22 cellular contexts compared by ENCODE assay signal in the genomic region with DNA sequence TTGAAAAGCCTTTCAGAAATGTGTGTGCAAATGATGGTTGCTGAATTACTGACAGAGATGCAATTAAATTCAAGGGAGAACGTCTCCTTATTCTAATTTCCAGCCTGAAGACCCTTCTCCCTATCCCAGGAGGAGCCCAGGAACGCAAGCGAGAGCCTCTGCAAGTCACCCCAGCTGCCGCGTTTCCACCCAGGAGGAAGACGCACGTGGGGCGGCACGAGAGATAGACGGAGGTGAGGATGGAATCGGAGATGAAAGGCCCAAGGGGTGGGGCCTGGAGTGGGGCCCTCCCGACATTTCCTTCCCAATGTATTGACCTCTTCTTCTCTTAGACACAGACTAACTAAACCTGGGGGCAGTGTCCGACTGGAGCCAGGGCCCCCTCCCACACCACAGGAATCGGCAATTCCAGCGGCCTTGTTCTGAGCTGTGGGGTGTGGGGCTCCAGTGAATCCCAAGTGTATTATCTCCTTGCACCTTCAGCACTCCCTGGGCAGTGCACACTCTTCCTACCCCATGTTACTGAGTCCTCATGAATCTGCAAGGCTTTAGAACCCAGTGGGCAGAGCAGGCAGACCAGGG.
"Had no signal": no experiment of that assay in that cellular context is flagged by ENCODE, and none has a peak within 500 bp of the region (broad histone marks: within the 10 kb centered on the region; RNA-seq: fewer than 3 reads in every experiment).

No MANE protein-coding gene starts in this region.

- H3K4me1 ChIP-seq: adrenal gland had no signal

- H3K36me3 ChIP-seq: adrenal gland had no signal

- DNase-seq: activated CD4-positive, alpha-beta memory T cell treated with anti-CD3 and anti-CD28 coated beads for 36 hours; activated CD4-positive, alpha-beta T cell treated with anti-CD3 and anti-CD28 coated beads for 36 hours; activated CD4-positive, alpha-beta T cell treated with anti-CD3 and anti-CD28 coated beads, Interleukin-2, amount 10 ng/mL, durations not matched to agents 24 days and 14 days; activated CD4-positive, CD25-positive, alpha-beta regulatory T cell; activated CD4-positive, CD25-positive, alpha-beta regulatory T cell treated with anti-CD3 and anti-CD28 coated beads, Interleukin-2, amount 50 U/mL, for 72 hours; activated CD8-positive, alpha-beta memory T cell treated with anti-CD3 and anti-CD28 coated beads, Interleukin-2, amount 10 ng/mL, durations not matched to agents 7 days and 5 days; activated CD8-positive, alpha-beta memory T cell treated with anti-CD3 and anti-CD28 coated beads, Interleukin-2, amount 50 U/mL, for 4 hours; activated CD8-positive, alpha-beta T cell treated with anti-CD3 and anti-CD28 coated beads, Interleukin-2, amount 10 ng/mL, durations not matched to agents 7 days and 5 days; activated effector memory CD4-positive, alpha-beta T cell treated with anti-CD3 and anti-CD28 coated beads, Interleukin-2, amount 50 U/mL, for 16 hours; activated naive CD4-positive, alpha-beta T cell treated with anti-CD3 and anti-CD28 coated beads for 36 hours; activated naive CD8-positive, alpha-beta T cell treated with anti-CD3 and anti-CD28 coated beads for 36 hours; activated naive CD8-positive, alpha-beta T cell treated with anti-CD3 and anti-CD28 coated beads, Interleukin-2, amount 50 U/mL, for 24 hours; activated T-cell treated with anti-CD3 and anti-CD28 coated beads, Interleukin-2, amount 50 U/mL, for 1 hour; activated T-cell treated with anti-CD3 and anti-CD28 coated beads, Interleukin-2, amount 50 U/mL, for 48 hours; amygdala; caudate nucleus; effector memory CD4-positive, alpha-beta T cell; foreskin fibroblast; T-helper 2 cell had no signal

- H3K4me3 ChIP-seq: adrenal gland, body of pancreas had no signal

- H3K27ac ChIP-seq: adrenal gland, body of pancreas had no signal

- ATAC-seq: activated CD4-positive, alpha-beta T cell treated with anti-CD3 and anti-CD28 coated beads for 36 hours; activated CD8-positive, alpha-beta memory T cell treated with anti-CD3 and anti-CD28 coated beads, Interleukin-2, amount 10 ng/mL, durations not matched to agents 7 days and 5 days; activated CD8-positive, alpha-beta T cell treated with anti-CD3 and anti-CD28 coated beads, Interleukin-2, amount 10 ng/mL, durations not matched to agents 7 days and 5 days; activated naive CD8-positive, alpha-beta T cell treated with anti-CD3 and anti-CD28 coated beads, Interleukin-2, amount 50 U/mL, for 24 hours; esophagus mucosa had no signal

- H3K27me3 ChIP-seq: adrenal gland, body of pancreas had no signal

- H3K9me3 ChIP-seq: adrenal gland, body of pancreas had no signal
